ENCODE assay signal across 28 cellular contexts in genomic region chr11:16749092-16749491, GRCh38.
"Had no signal": no experiment of that assay in that cellular context is flagged by ENCODE, and none has a peak within 500 bp of the region (broad histone marks: within the 10 kb centered on the region; RNA-seq: fewer than 3 reads in every experiment).

No MANE protein-coding gene starts in this region.

- H3K4me3 Mint-ChIP-seq: central memory CD8-positive, alpha-beta T cell; dendritic cell treated with granulocyte-macrophage colony-stimulating factor and Interleukin-4, amounts not matched to agents 40 ng/mL and 50 ng/mL, for 4 days; endodermal cell; mesothelial cell of epicardium; naive B cell; nephron progenitor cell had no signal

- H3K9me3 ChIP-seq: heart left ventricle, ovary, suprapubic skin, tibial artery, upper lobe of right lung had no signal

- H3K27me3 ChIP-seq: heart left ventricle, ovary, suprapubic skin, tibial artery, upper lobe of right lung had no signal

- ATAC-seq: esophagus mucosa, heart left ventricle, sciatic nerve, upper lobe of right lung had no signal

- DNase-seq: activated CD4-positive, alpha-beta T cell treated with anti-CD3 and anti-CD28 coated beads, Interleukin-2, amount 50 U/mL, for 4 hours; activated CD4-positive, CD25-positive, alpha-beta regulatory T cell treated with anti-CD3 and anti-CD28 coated beads, Interleukin-2, amount 50 U/mL, for 72 hours; activated gamma-delta T cell treated with Interleukin-2 at 50 U/mL for 16 hours; activated naive CD4-positive, alpha-beta T cell treated with anti-CD3 and anti-CD28 coated beads, Interleukin-2, amount 50 U/mL, for 16 hours; activated T-cell treated with anti-CD3 and anti-CD28 coated beads for 4 hours; anterior cingulate cortex; endodermal cell; foreskin fibroblast; heart left ventricle; naive B cell; nephron progenitor cell; ovary; stimulated activated CD4-positive, alpha-beta T cell treated with anti-CD3 and anti-CD28 coated beads, Interleukin-12 subunit alpha, Interleukin-12 subunit beta, amount 100 ng/mL, for 4 hours; stimulated activated CD4-positive, alpha-beta T cell treated with anti-CD3 and anti-CD28 coated beads, Interleukin-4, amount 100 ng/mL, for 1 hour; tibial artery; upper lobe of right lung; WERI-Rb-1 had no signal

- FAIRE-seq: bronchial epithelial cell, TTC549 had no signal

- H3K27ac ChIP-seq: heart left ventricle, ovary, SK-N-MC, skin epidermis, suprapubic skin, tibial artery, upper lobe of right lung, WERI-Rb-1 had no signal

- H3K9me3 Mint-ChIP-seq: central memory CD8-positive, alpha-beta T cell; dendritic cell treated with granulocyte-macrophage colony-stimulating factor and Interleukin-4, amounts not matched to agents 40 ng/mL and 50 ng/mL, for 4 days; mesothelial cell of epicardium; naive B cell had no signal

- H3K27me3 Mint-ChIP-seq: central memory CD8-positive, alpha-beta T cell; dendritic cell treated with granulocyte-macrophage colony-stimulating factor and Interleukin-4, amounts not matched to agents 40 ng/mL and 50 ng/mL, for 4 days; naive B cell; progenitor cell of endocrine pancreas had no signal

- H3K4me3 ChIP-seq: heart left ventricle, ovary, SK-N-MC, skin epidermis, suprapubic skin, tibial artery, upper lobe of right lung had no signal

- H3K36me3 ChIP-seq: ovary had no signal

- H3K27ac Mint-ChIP-seq: dendritic cell treated with granulocyte-macrophage colony-stimulating factor and Interleukin-4, amounts not matched to agents 40 ng/mL and 50 ng/mL, for 4 days; endodermal cell; mesothelial cell of epicardium; naive B cell; progenitor cell of endocrine pancreas had no signal
